Comparison of ENCODE assay signal across 9 cellular contexts in genomic region chr3:141114816-141115458, GRCh38.
DNase-seq lines count a peak whose midpoint lies in the region; ATAC-seq and TF ChIP-seq lines count a peak whose summit lies in the region.
"Had no signal": no experiment of that assay in that cellular context is flagged by ENCODE, and none has a peak within 500 bp of the region (broad histone marks: within the 10 kb centered on the region; RNA-seq: fewer than 3 reads in every experiment).

No MANE protein-coding gene starts in this region.

- no peaks in the 10 kb centered on the region for H3K27me3 ChIP-seq in PC-3 (ENCODE audit: low read length)

- CTCF ChIA-PET in PC-3 (lab: Charles Lee) = interaction anchor here (0.5 kb wide), 1 partner anchor 9 kb away, joined by 3 read pairs; no protein-coding TSS in a partner anchor

- POLR2A ChIA-PET in PC-3 (lab: Charles Lee; ENCODE audit: unreplicated experiment) = no interaction called here

- H3K9ac ChIP-seq in PC-3 (ENCODE audit: low read length) = no peak overlapping the region

- TF ChIP-seq CTCF in GM12872 (IDR thresholded peaks at IDR 0.05; ENCODE audit: insufficient read depth, low read depth, low read length) (peak; percentile 57; the same call in 2 of the 3 replicates), PC-3 (conservative IDR thresholded peaks at IDR 0.05; ENCODE audit: low read depth, low read length) (peak; percentile 44; the same call in 1 of the 2 replicates), fibroblast of villous mesenchyme (IDR thresholded peaks at IDR 0.05; ENCODE audit: insufficient read depth, low read depth, low read length) (peak; percentile 39), retinal pigment epithelial cell (conservative IDR thresholded peaks at IDR 0.05; ENCODE audit: low read depth, low read length) (peak; percentile 40)

- H2AFZ ChIP-seq in PC-3 (ENCODE audit: low read length) = no peak overlapping the region

- no peaks in the 10 kb centered on the region for H3K9me3 ChIP-seq in PC-3 (ENCODE audit: low read length)

- no peaks in the 10 kb centered on the region for H3K4me1 ChIP-seq in PC-3 (ENCODE audit: insufficient read depth, low read length)

- no peaks in the 10 kb centered on the region for H3K9me2 ChIP-seq in PC-3 (replicated peaks; ENCODE audit: low read length)

- ATAC-seq in PC-3 (no peak; the same call in 1 of the 2 replicates), GM19324 (IDR thresholded peaks at IDR 0.05; ENCODE audit: low FRiP score, unreplicated experiment) (no peak)

- no peaks in the 10 kb centered on the region for H3F3A ChIP-seq in PC-3 (ENCODE audit: low read length, unreplicated experiment)

- no peak overlapping the region for H3K4me3 ChIP-seq in PC-3 (ENCODE audit: low read length)
- H3K4me3 ChIP-seq in fibroblast of villous mesenchyme (ENCODE audit: low read depth, low read length) = no peak overlapping the region
- H3K4me3 ChIP-seq in retinal pigment epithelial cell (ENCODE audit: low read length) = no peak overlapping the region

- no peaks in the 10 kb centered on the region for H3K79me2 ChIP-seq in PC-3 (ENCODE audit: low read length)

- BruUV-seq in PC-3 (replicated peaks; lab: Mats Ljungman, UMichigan) = no TSS peak

- DNase-seq in PC-3 = peak; percentile 12
- no peak for DNase-seq in fibroblast of villous mesenchyme (ENCODE audit: low read depth)
- no peak for DNase-seq in retinal pigment epithelial cell (ENCODE audit: low read depth)
- no peak for DNase-seq in SW480 (ENCODE audit: low spot score)
- DNase-seq in cortex of kidney (lab: John Stamatoyannopoulos, UW) = no peak
- DNase-seq in foreskin melanocyte = no peak
- DNase-seq: NCI-H187 had no signal

- no peaks in the 10 kb centered on the region; the same call in 1 of the 2 replicates for H3K36me3 ChIP-seq in PC-3 (ENCODE audit: low read depth, low read length)

- intact Hi-C loops in PC-3 (cut with micrococcal nuclease) = no loop called here

- no peak overlapping the region for H3K27ac ChIP-seq in PC-3 (ENCODE audit: low read length)

- H4K20me1 ChIP-seq in PC-3 (ENCODE audit: low read length) = no peaks in the 10 kb centered on the region

- H3K4me2 ChIP-seq in PC-3 (ENCODE audit: low read length) = no peak overlapping the region
